ENCODE assay signal across 21 cellular contexts in the genomic region with DNA sequence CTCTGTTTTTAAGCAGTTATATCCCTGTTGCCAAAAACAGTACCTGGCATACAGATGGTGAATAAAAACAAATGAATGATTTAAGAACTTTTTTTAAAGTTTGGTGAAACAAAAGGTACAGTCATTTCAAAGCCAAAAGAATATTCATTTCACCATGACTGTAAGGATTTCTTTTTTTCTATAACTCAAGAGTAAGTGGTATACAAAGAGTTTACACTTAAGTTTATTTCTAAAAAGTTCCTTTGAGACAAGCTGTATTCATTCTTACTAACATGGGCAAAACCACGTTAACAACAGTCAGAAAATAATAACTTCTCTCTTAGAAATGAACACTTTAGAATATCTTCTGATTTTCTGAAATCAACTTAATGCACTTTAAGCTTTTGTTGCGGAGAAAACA.
"Had no signal": no experiment of that assay in that cellular context is flagged by ENCODE, and none has a peak within 500 bp of the region (broad histone marks: within the 10 kb centered on the region; RNA-seq: fewer than 3 reads in every experiment).

No MANE protein-coding gene starts in this region.

- DNase-seq: colonic mucosa; dermis blood vessel endothelial cell; dorsolateral prefrontal cortex; effector CD4-positive, alpha-beta T cell; effector memory CD4-positive, alpha-beta T cell; foreskin keratinocyte; heart left ventricle; hippocampal formation; left cardiac atrium; left lung; left ventricle myocardium superior; lower lobe of right lung; mesenchymal stem cell; mucosa of descending colon; naive B cell had no signal

- H3K27ac Mint-ChIP-seq: mesothelial cell of epicardium had no signal

- H3K4me3 ChIP-seq: colonic mucosa, dorsolateral prefrontal cortex, esophagus muscularis mucosa, gastroesophageal sphincter, heart left ventricle, left lung, lower lobe of right lung, mucosa of descending colon had no signal

- H3K4me1 ChIP-seq: colonic mucosa had no signal

- H3K27me3 Mint-ChIP-seq: naive B cell had no signal

- H3K4me3 Mint-ChIP-seq: mesothelial cell of epicardium had no signal

- ATAC-seq: foreskin keratinocyte, gastroesophageal sphincter, heart left ventricle, left cardiac atrium, left lung, left ventricle myocardium superior, lower lobe of right lung, mucosa of descending colon had no signal

- H3K9me3 ChIP-seq: colonic mucosa, esophagus muscularis mucosa, gastroesophageal sphincter, lower lobe of right lung had no signal

- H3K27ac ChIP-seq: colonic mucosa, dorsolateral prefrontal cortex, esophagus muscularis mucosa, foreskin keratinocyte, gastroesophageal sphincter, heart left ventricle, left lung, lower lobe of right lung had no signal

- FAIRE-seq: endothelial cell of umbilical vein, islet of Langerhans, keratinocyte had no signal

- H3K36me3 ChIP-seq: colonic mucosa, esophagus muscularis mucosa, gastroesophageal sphincter, heart left ventricle, left lung had no signal

- H3K27me3 ChIP-seq: colonic mucosa, dorsolateral prefrontal cortex, esophagus muscularis mucosa, foreskin keratinocyte, gastroesophageal sphincter, heart left ventricle, left lung had no signal
